In genomic region chr6:16810411-16810810, GRCh38 we compare ENCODE assay signal across 23 cellular contexts. TPM values are rescaled to one million over a fixed set of nuclear protein-coding genes. Genes with fewer than 3 reads are reported as not detected.
DNase-seq lines count a peak whose midpoint lies in the region; ATAC-seq and TF ChIP-seq lines count a peak whose summit lies in the region.
"Had no signal": no experiment of that assay in that cellular context is flagged by ENCODE, and none has a peak within 500 bp of the region (broad histone marks: within the 10 kb centered on the region; RNA-seq: fewer than 3 reads in every experiment).

No MANE protein-coding gene starts in this region.

- 83 to 92% (median 88%) methylated on average over 1 of the region's 1 CpG for WGBS in adrenal gland, 4 donors

- H3K27ac Mint-ChIP-seq in activated T-helper 2 cell treated with anti-CD3 and anti-CD28 coated beads, Interferon-gamma antibody, Interleukin-2, Interleukin-4, amounts not matched to agents 10 μg/mL and 5 μg/mL and 100 μg/mL, durations not matched to agents 14 hours and 24 hours and 36 hours, result no peak overlapping the region
- H3K27ac Mint-ChIP-seq: CD14-positive monocyte; CD4-positive, alpha-beta T cell; GM23338; HFFc6 had no signal

- no peaks in the 10 kb centered on the region for H3K27me3 ChIP-seq in MM.1S (replicated peaks; ENCODE audit: insufficient read depth, low read length)
- no peaks in the 10 kb centered on the region for H3K27me3 ChIP-seq in adrenal gland
- H3K27me3 ChIP-seq: BE2C; BLaER1 treated with 17β-estradiol and CSF1 and Interleukin-3, amounts not matched to agents 10 nM and 100 nM had no signal

- 0 out of 2 replicates have a peak, but pooled peaks cover 4% of the 10 kb centered on the region for H3K9me3 ChIP-seq in MM.1S (replicated peaks; ENCODE audit: insufficient read depth, low read length)
- no peaks in the 10 kb centered on the region for H3K9me3 ChIP-seq in adrenal gland (replicated peaks in 1 of 3)
- H3K9me3 ChIP-seq: BE2C, HAP-1 had no signal

- H3K9me2 ChIP-seq in MM.1S (replicated peaks; ENCODE audit: insufficient read depth, low read length), result no peaks in the 10 kb centered on the region

- no peak for ATAC-seq in GM21619 (IDR thresholded peaks at IDR 0.05; ENCODE audit: unreplicated experiment)
- ATAC-seq: A549, GM23338 had no signal

- peaks cover 19% of the 10 kb centered on the region for H3K36me3 Mint-ChIP-seq in activated T-helper 2 cell treated with anti-CD3 and anti-CD28 coated beads, Interferon-gamma antibody, Interleukin-2, Interleukin-4, amounts not matched to agents 10 μg/mL and 5 μg/mL and 100 μg/mL, durations not matched to agents 14 hours and 24 hours and 36 hours (ENCODE audit: low read depth)

- peak; percentile 33 for DNase-seq in GM13976 (ENCODE audit: low spot score)
- DNase-seq in GM19240 (ENCODE audit: insufficient read length, low spot score), result peak; percentile 14
- DNase-seq in MM.1S, result peak; percentile 12
- no peak for DNase-seq in activated T-helper 2 cell treated with anti-CD3 and anti-CD28 coated beads, Interferon-gamma antibody, Interleukin-2, Interleukin-4, amounts not matched to agents 10 μg/mL and 5 μg/mL and 100 μg/mL, durations not matched to agents 14 hours and 24 hours and 36 hours (ENCODE audit: low spot score)
- no peak for DNase-seq in stimulated activated CD4-positive, alpha-beta T cell treated with anti-CD3 and anti-CD28 coated beads, Interleukin-2, amount 100 ng/mL, for 24 hours
- no peak for DNase-seq in adrenal gland
- DNase-seq: 8988T; ACHN; AML-193; BE2C; CD4-positive, alpha-beta T cell; CD8-positive, alpha-beta memory T cell; DMS 273 treated with DMSO at 0.1 percent for 48 hours; DMS79; EL; GDM1; HFFc6 had no signal

- peaks cover 6% of the 10 kb centered on the region; the same call in 1 of the 2 replicates for H3K4me1 ChIP-seq in MM.1S (ENCODE audit: low read length)
- H3K4me1 ChIP-seq in adrenal gland (replicated peaks in 1 of 2), result no peaks in the 10 kb centered on the region
- H3K4me1 ChIP-seq: BE2C had no signal

- no peak for TF ChIP-seq POLR2A in adrenal gland (IDR thresholded peaks at IDR 0.05)

- no peaks in the 10 kb centered on the region for H3K36me3 ChIP-seq in MM.1S (replicated peaks; ENCODE audit: insufficient read depth, low read length)
- no peaks in the 10 kb centered on the region for H3K36me3 ChIP-seq in adrenal gland (replicated peaks in 1 of 2)
- H3K36me3 ChIP-seq: BE2C, HAP-1 had no signal

- no peaks in the 10 kb centered on the region for H4K20me1 ChIP-seq in MM.1S (ENCODE audit: insufficient read depth, low read length)
- H4K20me1 ChIP-seq: BLaER1 treated with 17β-estradiol and CSF1 and Interleukin-3, amounts not matched to agents 10 nM and 100 nM had no signal

- no peak overlapping the region for H3K9ac ChIP-seq in MM.1S (ENCODE audit: low read length)
- H3K9ac ChIP-seq: BLaER1 treated with 17β-estradiol and CSF1 and Interleukin-3, amounts not matched to agents 10 nM and 100 nM had no signal

- no peak overlapping the region for H3K27ac ChIP-seq in MM.1S (ENCODE audit: low read length)
- no peak overlapping the region for H3K27ac ChIP-seq in adrenal gland
- H3K27ac ChIP-seq: A549; BLaER1 treated with 17β-estradiol and CSF1 and Interleukin-3, amounts not matched to agents 10 nM and 100 nM had no signal

- no peaks in the 10 kb centered on the region for H3F3A ChIP-seq in MM.1S (ENCODE audit: insufficient read depth, low read length)

- intact Hi-C loops in activated T-helper 2 cell treated with anti-CD3 and anti-CD28 coated beads, Interferon-gamma antibody, Interleukin-2, Interleukin-4, amounts not matched to agents 10 μg/mL and 5 μg/mL and 100 μg/mL, durations not matched to agents 14 hours and 24 hours and 36 hours (cut with micrococcal nuclease), result no loop called here
- intact Hi-C loops in adrenal gland (cut with DNase I), result no loop called here

- no peak overlapping the region for H2AFZ ChIP-seq in MM.1S (ENCODE audit: low read length)
- H2AFZ ChIP-seq: GM23338 had no signal

- H3K9me3 Mint-ChIP-seq in activated T-helper 2 cell treated with anti-CD3 and anti-CD28 coated beads, Interferon-gamma antibody, Interleukin-2, Interleukin-4, amounts not matched to agents 10 μg/mL and 5 μg/mL and 100 μg/mL, durations not matched to agents 14 hours and 24 hours and 36 hours, result peaks cover 52% of the 10 kb centered on the region

- no peak for TF ChIP-seq CTCF in GM13976 (IDR thresholded peaks at IDR 0.05; ENCODE audit: borderline replicate concordance, control extremely low read depth, extremely low read depth, insufficient read depth, missing control alignments)
- TF ChIP-seq CTCF in MM.1S (IDR thresholded peaks at IDR 0.05; ENCODE audit: low read length), result no peak
- TF ChIP-seq CTCF in adrenal gland (IDR thresholded peaks at IDR 0.05), result no peak

- H3K4me3 ChIP-seq in MM.1S (ENCODE audit: low read length) (no peak overlapping the region), adrenal gland (no peak overlapping the region)
- H3K4me3 ChIP-seq: A549; BLaER1 treated with 17β-estradiol and CSF1 and Interleukin-3, amounts not matched to agents 10 nM and 100 nM; GM23338; HAP-1 had no signal

- no peaks in the 10 kb centered on the region for H3K79me2 ChIP-seq in MM.1S (ENCODE audit: low read length)

- H3K4me2 ChIP-seq in MM.1S (ENCODE audit: low read depth, low read length), result no peak overlapping the region
- H3K4me2 ChIP-seq: A549; BLaER1 treated with 17β-estradiol and CSF1 and Interleukin-3, amounts not matched to agents 10 nM and 100 nM; GM23338 had no signal

- peaks cover 6% of the 10 kb centered on the region for H3K4me1 Mint-ChIP-seq in activated T-helper 2 cell treated with anti-CD3 and anti-CD28 coated beads, Interferon-gamma antibody, Interleukin-2, Interleukin-4, amounts not matched to agents 10 μg/mL and 5 μg/mL and 100 μg/mL, durations not matched to agents 14 hours and 24 hours and 36 hours (ENCODE audit: low read depth)
- H3K4me1 Mint-ChIP-seq: CD8-positive, alpha-beta memory T cell had no signal

- in situ Hi-C loops in GM13976 (cut with MboI; ENCODE audit: low sequenced_read_pairs, unreplicated experiment), result no loop called here

- peaks cover 12% of the 10 kb centered on the region for H3K27me3 Mint-ChIP-seq in activated T-helper 2 cell treated with anti-CD3 and anti-CD28 coated beads, Interferon-gamma antibody, Interleukin-2, Interleukin-4, amounts not matched to agents 10 μg/mL and 5 μg/mL and 100 μg/mL, durations not matched to agents 14 hours and 24 hours and 36 hours (ENCODE audit: low read depth)
- H3K27me3 Mint-ChIP-seq: CD4-positive, alpha-beta T cell had no signal

- no peak overlapping the region for H3K4me3 Mint-ChIP-seq in activated T-helper 2 cell treated with anti-CD3 and anti-CD28 coated beads, Interferon-gamma antibody, Interleukin-2, Interleukin-4, amounts not matched to agents 10 μg/mL and 5 μg/mL and 100 μg/mL, durations not matched to agents 14 hours and 24 hours and 36 hours (ENCODE audit: low read depth)
- H3K4me3 Mint-ChIP-seq: CD14-positive monocyte; CD4-positive, alpha-beta T cell; CD8-positive, alpha-beta memory T cell; GM23338; HFFc6 had no signal

RNA-seq across cellular contexts. Expression of gene ATXN1, which starts 49.2 kb away (rescaled TPM):
- total RNA-seq in activated T-helper 2 cell treated with anti-CD3 and anti-CD28 coated beads, Interferon-gamma antibody, Interleukin-2, Interleukin-4, amounts not matched to agents 10 μg/mL and 5 μg/mL and 100 μg/mL, durations not matched to agents 14 hours and 24 hours and 36 hours, result 66.5 and 69.1 TPM in 2 replicates
- total RNA-seq in adrenal gland, result 10 to 100 TPM; 19.1 to 51.3 (median 34.5) TPM
- polyA plus RNA-seq in adrenal gland, result 10 to 100 TPM in 1 of 3 donors, 1 to 10 TPM in 2; 3.4 to 10.7 (median 5.2) TPM

Comparison
In these comparisons a context has a peak if more than half of its experiments do, and no peak if none do; other contexts are left out.
1. DNase-seq: peak in GM13976 (single experiment), GM19240 (single experiment) and MM.1S (single experiment); none in activated T-helper 2 cell treated with anti-CD3 and anti-CD28 coated beads, Interferon-gamma antibody, Interleukin-2, Interleukin-4, amounts not matched to agents 10 μg/mL and 5 μg/mL and 100 μg/mL, durations not matched to agents 14 hours and 24 hours and 36 hours (single experiment), stimulated activated CD4-positive, alpha-beta T cell treated with anti-CD3 and anti-CD28 coated beads, Interleukin-2, amount 100 ng/mL, for 24 hours (0 of 2) and adrenal gland (0 of 7).